ENCODE assay signal across 8 cellular contexts in genomic region chr12:122423258-122424165, GRCh38. TPM values are rescaled to one million over a fixed set of nuclear protein-coding genes. Genes with fewer than 3 reads are reported as not detected.
DNase-seq lines count a peak whose midpoint lies in the region; ATAC-seq and TF ChIP-seq lines count a peak whose summit lies in the region.

No MANE protein-coding gene starts in this region.

- TF ChIP-seq CTCF in right atrium auricular region (IDR thresholded peaks at IDR 0.05) (no peak), psoas muscle (IDR thresholded peaks at IDR 0.05) (no peak)

- WGBS in psoas muscle, 3 donors = 17 to 18% (median 18%) methylated on average over 21 of the region's 21 CpGs

- peaks cover 0 to 26% of the 10 kb centered on the region in 2 donors for H3K4me1 ChIP-seq in right atrium auricular region
- H3K4me1 ChIP-seq in psoas muscle = peaks cover 23% of the 10 kb centered on the region

- H3K36me3 Mint-ChIP-seq in activated naive CD4-positive, alpha-beta T cell treated with anti-CD3 and anti-CD28 coated beads, Interleukin-2, amount 50 U/mL, for 72 hours = peaks cover 6% of the 10 kb centered on the region in 2 donors

- H3K9me3 Mint-ChIP-seq in activated naive CD4-positive, alpha-beta T cell treated with anti-CD3 and anti-CD28 coated beads, Interleukin-2, amount 50 U/mL, for 72 hours = no peaks in the 10 kb centered on the region

- H3K36me3 ChIP-seq in right atrium auricular region = no peaks in the 10 kb centered on the region
- H3K36me3 ChIP-seq in psoas muscle (ENCODE audit: insufficient read depth in 1 of 2, low read depth in 1 of 2) = no peaks in the 10 kb centered on the region

- intact Hi-C loops in psoas muscle (cut with DNase I) = loop anchor here (2.0 to 5.0 kb wide), 2 partner anchors 39 to 47 kb away; no protein-coding TSS in a partner anchor

- no peaks in the 10 kb centered on the region for H3K27me3 ChIP-seq in right atrium auricular region
- H3K27me3 ChIP-seq in psoas muscle (ENCODE audit: insufficient read depth in 3 of 3, low read length in 2 of 3) = no peaks in the 10 kb centered on the region

- H3K9me3 ChIP-seq in right atrium auricular region (no peaks in the 10 kb centered on the region), psoas muscle (no peaks in the 10 kb centered on the region)

- DNase-seq in NCI-H2196 (lab: John Stamatoyannopoulos, UW; ENCODE audit: unreplicated experiment) (peak; percentile 35), NCI-H2196 treated with DMSO at 0.1 percent for 48 hours (lab: John Stamatoyannopoulos, UW; ENCODE audit: unreplicated experiment) (no peak), NCI-H1105 treated with DMSO at 0.1 percent for 48 hours (lab: John Stamatoyannopoulos, UW) (peak; percentile 62), right atrium auricular region (ENCODE audit: low spot score) (no peak), psoas muscle (no peak)
- no peak for DNase-seq in activated naive CD4-positive, alpha-beta T cell treated with anti-CD3 and anti-CD28 coated beads, Interleukin-2, amount 50 U/mL, for 72 hours (ENCODE audit: low spot score in 2 of 2)

- H3K4me3 ChIP-seq in right atrium auricular region (peak overlapping the region; percentile 54 to 95), psoas muscle (peak overlapping the region; percentile 74)

- H3K27ac ChIP-seq in right atrium auricular region (peak overlapping the region; percentile 79 to 83), psoas muscle (peak overlapping the region; percentile 97)

- H3K27ac Mint-ChIP-seq in activated naive CD4-positive, alpha-beta T cell treated with anti-CD3 and anti-CD28 coated beads, Interleukin-2, amount 50 U/mL, for 72 hours = peak overlapping the region; percentile 88 to 96

- ATAC-seq in activated naive CD4-positive, alpha-beta T cell treated with anti-CD3 and anti-CD28 coated beads, Interleukin-2, amount 50 U/mL, for 72 hours = no peak
- no peak for ATAC-seq in psoas muscle
- no peak for ATAC-seq in GM18868 (IDR thresholded peaks at IDR 0.05; ENCODE audit: unreplicated experiment)
- ATAC-seq in HG02678 (IDR thresholded peaks at IDR 0.05; ENCODE audit: unreplicated experiment) = no peak

RNA-seq across cellular contexts. Expression of gene CLIP1, which starts 1.0 kb away (rescaled TPM):
- 10 to 100 TPM; 40.7 to 69.0 TPM for total RNA-seq in activated naive CD4-positive, alpha-beta T cell treated with anti-CD3 and anti-CD28 coated beads, Interleukin-2, amount 50 U/mL, for 72 hours
- total RNA-seq in right atrium auricular region (100 to 1,000 TPM in 1 of 2 donors, 10 to 100 TPM in 1; 91.5 to 153 TPM), psoas muscle (100 to 1,000 TPM; 458 to 639 (median 574) TPM)
- 100 to 1,000 TPM; 235 to 290 (median 241) TPM for polyA plus RNA-seq in psoas muscle

Comparison
In these comparisons a context has a peak if more than half of its experiments do, and no peak if none do; other contexts are left out.
1. DNase-seq: peak in NCI-H2196 (single experiment) and NCI-H1105 treated with DMSO at 0.1 percent for 48 hours (single experiment); none in NCI-H2196 treated with DMSO at 0.1 percent for 48 hours (single experiment), activated naive CD4-positive, alpha-beta T cell treated with anti-CD3 and anti-CD28 coated beads, Interleukin-2, amount 50 U/mL, for 72 hours (0 of 2), right atrium auricular region (single experiment) and psoas muscle (0 of 2).